ENCODE assay signal across 9 cellular contexts in genomic region chr16:20911361-20911760, GRCh38. TPM values are rescaled to one million over a fixed set of nuclear protein-coding genes. Genes with fewer than 3 reads are reported as not detected.
DNase-seq lines count a peak whose midpoint lies in the region; ATAC-seq, FAIRE-seq and TF ChIP-seq lines count a peak whose summit lies in the region.
"Had no signal": no experiment of that assay in that cellular context is flagged by ENCODE, and none has a peak within 500 bp of the region (broad histone marks: within the 10 kb centered on the region; RNA-seq: fewer than 3 reads in every experiment).

No MANE protein-coding gene starts in this region.

- POLR2A ChIA-PET in IMR-90 (lab: Charles Lee; ENCODE audit: unreplicated experiment) (no interaction called here), K562 (lab: Yijun Ruan, JAX) (interaction anchor here (0.7 to 2.0 kb wide), 3 partner anchors 8 to 11 kb away, joined by 5 to 12 read pairs (median 12); partner anchors contain the start of genes DCUN1D3 and LYRM1)

- H3K4me3 Mint-ChIP-seq in H9 = no peak overlapping the region

- H3K4ac ChIP-seq in IMR-90 (ENCODE audit: low read depth, low read length) = peak overlapping the region; percentile 83; the same call in 1 of the 2 replicates
- no peak overlapping the region for H3K4ac ChIP-seq in mesenchymal stem cell (ENCODE audit: low read depth in 1 of 2, low read length in 2 of 2)
- no peak overlapping the region for H3K4ac ChIP-seq in H9 (ENCODE audit: low read depth, low read length)

- H2BK12ac ChIP-seq in mesenchymal stem cell (ENCODE audit: low read length in 2 of 2) (peak overlapping the region in 1 of 2 experiments; percentile 76), H9 (ENCODE audit: insufficient read length, low read depth, low read length) (no peak overlapping the region)

- H3K9me3 ChIP-seq in IMR-90 (ENCODE audit: control insufficient read depth, insufficient read depth, low read length) = no peaks in the 10 kb centered on the region
- H3K9me3 ChIP-seq in K562 (replicated peaks; ENCODE audit: control insufficient read depth, insufficient read depth, low read depth, low read length) = no peaks in the 10 kb centered on the region
- no peaks in the 10 kb centered on the region for H3K9me3 ChIP-seq in mesenchymal stem cell (ENCODE audit: control insufficient read depth, low read length)
- H3K9me3 ChIP-seq in H9 (ENCODE audit: control insufficient read depth, low read depth, low read length) = no peaks in the 10 kb centered on the region

- peak overlapping the region; percentile 74 for H2AK9ac ChIP-seq in IMR-90 (replicated peaks; ENCODE audit: low read depth, low read length, poor library complexity)

- peaks cover 7% of the 10 kb centered on the region in 2 experiments for H3K4me1 Mint-ChIP-seq in H9

- peaks cover 21% of the 10 kb centered on the region for H3K9me1 ChIP-seq in IMR-90 (ENCODE audit: insufficient read depth, low read length)
- no peaks in the 10 kb centered on the region for H3K9me1 ChIP-seq in K562 (ENCODE audit: control insufficient read depth, insufficient read depth, low read length)

- no peaks in the 10 kb centered on the region for H3K23me2 ChIP-seq in H9 (ENCODE audit: insufficient read length, low read depth, low read length, poor library complexity, severe bottlenecking)

- no peaks in the 10 kb centered on the region for H3K9me3 Mint-ChIP-seq in H9

- H2BK15ac ChIP-seq in IMR-90 (ENCODE audit: low read depth, low read length) (peak overlapping the region; percentile 67; the same call in 2 of the 3 replicates), mesenchymal stem cell (ENCODE audit: low read depth, poor library complexity, severe bottlenecking) (no peak overlapping the region), H9 (ENCODE audit: low read depth, low read length) (no peak overlapping the region)

- H3K27me3 ChIP-seq in IMR-90 (ENCODE audit: control insufficient read depth, insufficient read depth, low read length) (no peaks in the 10 kb centered on the region), K562 (ENCODE audit: control insufficient read depth in 2 of 2, insufficient read depth in 2 of 2, low read length in 2 of 2) (no peaks in the 10 kb centered on the region), mesenchymal stem cell (ENCODE audit: control insufficient read depth in 1 of 2, insufficient read depth in 1 of 2, low read length in 2 of 2) (no peaks in the 10 kb centered on the region), H9 (ENCODE audit: insufficient read depth, low read length) (no peaks in the 10 kb centered on the region)

- TF ChIP-seq CTCF in IMR-90 (conservative IDR thresholded peaks at IDR 0.05; ENCODE audit: low read depth, low read length) (no peak), K562 (IDR thresholded peaks at IDR 0.05 in 2 of 3, conservative IDR thresholded peaks at IDR 0.05 in 1 of 3; ENCODE audit: insufficient read depth in 2 of 3, low read depth in 1 of 3, low read length in 3 of 3) (no peak), H9 (conservative IDR thresholded peaks at IDR 0.05) (no peak)

- TF ChIP-seq POLR2A in IMR-90 (IDR thresholded peaks at IDR 0.05; ENCODE audit: low read depth, low read length) (no peak), K562 (conservative IDR thresholded peaks at IDR 0.05) (no peak)

- peak overlapping the region; percentile 68 for H4K91ac ChIP-seq in IMR-90 (ENCODE audit: insufficient read depth, low read depth, low read length)
- H4K91ac ChIP-seq in mesenchymal stem cell (ENCODE audit: low read length) = peak overlapping the region; percentile 46
- H4K91ac ChIP-seq in H9 (ENCODE audit: insufficient read length, low read depth, low read length) = no peak overlapping the region

- H3K18ac ChIP-seq in IMR-90 (ENCODE audit: low read depth, low read length) (peak overlapping the region; percentile 4), mesenchymal stem cell (ENCODE audit: low read depth in 1 of 2, low read length in 2 of 2) (peak overlapping the region; percentile 82 to 86), H9 (ENCODE audit: insufficient read length, low read depth, low read length) (no peak overlapping the region)

- H3K36me3 ChIP-seq in IMR-90 (ENCODE audit: control insufficient read depth, insufficient read depth, low read length) (no peaks in the 10 kb centered on the region; the same call in 1 of the 2 replicates), K562 (ENCODE audit: control insufficient read depth, insufficient read depth, low read length) (no peaks in the 10 kb centered on the region), mesenchymal stem cell (ENCODE audit: control insufficient read depth in 1 of 2, insufficient read depth in 2 of 2, low read depth in 1 of 2, low read length in 2 of 2) (peaks cover 3 to 4% of the 10 kb centered on the region in 2 experiments)

- in situ Hi-C loops in ACHN (cut with HindIII; ENCODE audit: low pct_ligation_motif_present, low pct_unique_long_range_greater_than_20kb, low sequenced_read_pairs) = no loop called here
- in situ Hi-C loops in IMR-90 (cut with MboI; ENCODE audit: low sequenced_read_pairs) = no loop called here
- in situ Hi-C loops in K562 (cut with MboI) = no loop called here

- H3K4me1 ChIP-seq in IMR-90 (ENCODE audit: control insufficient read depth, insufficient read depth, low read length) (peaks cover 21% of the 10 kb centered on the region), K562 (replicated peaks in 1 of 2; ENCODE audit: control insufficient read depth in 2 of 2, insufficient read depth in 2 of 2, low read length in 2 of 2) (peaks cover 20 to 25% of the 10 kb centered on the region in 2 experiments), mesenchymal stem cell (ENCODE audit: control insufficient read depth, insufficient read depth, low read depth, low read length) (peaks cover 7% of the 10 kb centered on the region), H9 (ENCODE audit: insufficient read depth, low read length) (no peaks in the 10 kb centered on the region)

- peak overlapping the region; percentile 46 for H2AK5ac ChIP-seq in IMR-90 (ENCODE audit: low read depth, low read length)
- peak overlapping the region; percentile 61 for H2AK5ac ChIP-seq in mesenchymal stem cell (ENCODE audit: low read length, severe bottlenecking)
- H2AK5ac ChIP-seq in H9 (ENCODE audit: insufficient read length, low read length) = no peak overlapping the region

- no peak overlapping the region for H3K4me3 ChIP-seq in IMR-90 (ENCODE audit: insufficient read depth, low read depth, low read length)
- H3K4me3 ChIP-seq in K562 = no peak overlapping the region
- peak overlapping the region in 1 of 2 experiments; percentile 58 for H3K4me3 ChIP-seq in mesenchymal stem cell (ENCODE audit: insufficient read depth in 1 of 2, low read depth in 1 of 2, low read length in 2 of 2)

- peak overlapping the region; percentile 9; the same call in 1 of the 2 replicates for H4K5ac ChIP-seq in IMR-90 (ENCODE audit: low read depth, low read length)
- no peak overlapping the region for H4K5ac ChIP-seq in H9 (ENCODE audit: insufficient read length, low read depth, low read length)

- H2BK20ac ChIP-seq in IMR-90 (ENCODE audit: low read depth, low read length) = peak overlapping the region; percentile 86
- no peak overlapping the region for H2BK20ac ChIP-seq in H9 (ENCODE audit: low read depth, low read length, poor library complexity, severe bottlenecking)

- ATAC-seq in IMR-90 (ENCODE audit: low read depth) (peak; percentile 7; the same call in 1 of the 2 replicates), K562 (no peak), HG02588 (IDR thresholded peaks at IDR 0.05; ENCODE audit: unreplicated experiment) (no peak)

- FAIRE-seq in K562 (lab: Jason Lieb, UNC) = no peak

- peak overlapping the region; percentile 55 for H2AFZ ChIP-seq in IMR-90 (replicated peaks; ENCODE audit: low read length, poor library complexity)
- H2AFZ ChIP-seq in K562 (ENCODE audit: low read depth, low read length) = peak overlapping the region; percentile 57; the same call in 1 of the 2 replicates
- H2AFZ ChIP-seq in mesenchymal stem cell (ENCODE audit: low read depth, low read length) = no peak overlapping the region
- no peak overlapping the region for H2AFZ ChIP-seq in H9 (ENCODE audit: low read length)

- no peak for TF ChIP-seq EP300 in K562 (IDR thresholded peaks at IDR 0.05; ENCODE audit: low read length)

- CTCF ChIA-PET in IMR-90 (lab: Yijun Ruan, JAX) (interaction anchor here (0.7 kb wide), 1 partner anchor 379 kb away, joined by 3 read pairs; no protein-coding TSS in a partner anchor), K562 (lab: Yijun Ruan, JAX; ENCODE audit: low intra/inter-chr PET ratio) (no interaction called here)

- dilution Hi-C loops in IMR-90 (cut with HindIII; ENCODE audit: low sequenced_read_pairs, unreplicated experiment) = no loop called here

- H4K8ac ChIP-seq in IMR-90 (ENCODE audit: low read depth in 2 of 2, low read length in 2 of 2) (peak overlapping the region; percentile 53 to 72; a peak in 3 of 4 replicates), mesenchymal stem cell (ENCODE audit: low read length) (peak overlapping the region; percentile 84), H9 (replicated peaks; ENCODE audit: insufficient read length, low read depth, low read length) (no peak overlapping the region)

- H4K20me1 ChIP-seq in IMR-90 (ENCODE audit: insufficient read depth, low read length) (no peaks in the 10 kb centered on the region), K562 (replicated peaks; ENCODE audit: control insufficient read depth, insufficient read depth, low read length) (no peaks in the 10 kb centered on the region), H9 (ENCODE audit: control insufficient read depth, insufficient read depth, insufficient read length) (no peaks in the 10 kb centered on the region)

- no peaks in the 10 kb centered on the region for H3K27me3 Mint-ChIP-seq in H9 (ENCODE audit: low read depth)

- H2BK5ac ChIP-seq in IMR-90 (ENCODE audit: low read depth, low read length, poor library complexity, severe bottlenecking) = peak overlapping the region; percentile 93
- no peak overlapping the region for H2BK5ac ChIP-seq in mesenchymal stem cell (ENCODE audit: low read depth, low read length, poor library complexity, severe bottlenecking)
- H2BK5ac ChIP-seq in H9 (ENCODE audit: insufficient read length, low read length) = no peak overlapping the region

- peak; percentile 28 for DNase-seq in ACHN
- peak; percentile 71 for DNase-seq in IMR-90
- no peak for DNase-seq in K562 (ENCODE audit: extremely low read depth in 1 of 4, low spot score in 3 of 4)
- peak; percentile 50 for DNase-seq in mesenchymal stem cell
- DNase-seq in H9 = no peak
- no peak for DNase-seq in stimulated activated CD4-positive, alpha-beta T cell treated with anti-CD3 and anti-CD28 coated beads, Interleukin-2, amount 100 ng/mL, for 24 hours
- DNase-seq in DMS114 treated with DMSO at 0.1 percent for 48 hours (lab: John Stamatoyannopoulos, UW; ENCODE audit: unreplicated experiment) = no peak
- DNase-seq: activated gamma-delta T cell treated with Interleukin-2 at 50 U/mL for 16 hours had no signal

- H3K79me1 ChIP-seq in IMR-90 (ENCODE audit: low read depth in 1 of 2, low read length in 2 of 2) (peaks cover 10 to 40% of the 10 kb centered on the region in 2 experiments), mesenchymal stem cell (replicated peaks; ENCODE audit: low read length, poor library complexity, severe bottlenecking) (peaks cover 16% of the 10 kb centered on the region), H9 (ENCODE audit: insufficient read depth, low read depth, low read length, poor library complexity, severe bottlenecking) (no peaks in the 10 kb centered on the region)

- H3K36me3 Mint-ChIP-seq in H9 (ENCODE audit: insufficient read depth in 1 of 3, low read depth in 3 of 3) = peaks cover 3 to 7% (median 6%) of the 10 kb centered on the region in 3 experiments; a peak in 3 of 7 replicates

- H3K9ac ChIP-seq in IMR-90 (ENCODE audit: low read depth, low read length) (peak overlapping the region; percentile 13; the same call in 1 of the 2 replicates), K562 (ENCODE audit: insufficient read depth in 1 of 2, low read depth in 2 of 2, low read length in 2 of 2) (peak overlapping the region in 1 of 2 experiments; percentile 11; a peak in 2 of 4 replicates), mesenchymal stem cell (ENCODE audit: low read length) (peak overlapping the region; percentile 91), H9 (ENCODE audit: extremely low read depth, insufficient read length, low read length) (no peak overlapping the region)

- intact Hi-C loops in IMR-90 (cut with micrococcal nuclease) (no loop called here), K562 (cut with micrococcal nuclease) (no loop called here)

- H3T11ph ChIP-seq in H9 (ENCODE audit: low read length) = no peak overlapping the region

- TF ChIP-seq RAD21 in IMR-90 (IDR thresholded peaks at IDR 0.05; ENCODE audit: low read length) (no peak), K562 (CRISPR knock-in tag; conservative IDR thresholded peaks at IDR 0.05 in 1 of 2, IDR thresholded peaks at IDR 0.05 in 1 of 2) (no peak)

- H3K56ac ChIP-seq in IMR-90 (ENCODE audit: extremely low read depth, insufficient read depth, low read length) (peak overlapping the region; percentile 71), H9 (ENCODE audit: insufficient read length, low read depth, low read length) (no peak overlapping the region)

- peak overlapping the region; percentile 55 for H3K27ac ChIP-seq in IMR-90 (ENCODE audit: insufficient read depth, low read length)
- H3K27ac ChIP-seq in K562 (ENCODE audit: extremely low read depth, low read depth, low read length) = peak overlapping the region; percentile 58; the same call in 1 of the 3 replicates
- peak overlapping the region; percentile 78 for H3K27ac ChIP-seq in mesenchymal stem cell (ENCODE audit: low read length, poor library complexity, severe bottlenecking)
- H3K27ac ChIP-seq in H9 (ENCODE audit: insufficient read length, low read depth, low read length) = no peak overlapping the region

- no CpG with 5 or more reads among the region's 1 CpG for WGBS in IMR-90 (ENCODE audit: extremely low coverage in 2 of 2, insufficient read length in 1 of 2), 2 experiments
- WGBS in K562 (ENCODE audit: insufficient coverage, low coverage, missing lambda C conversion rate) = 19% methylated on average over 1 of the region's 1 CpG
- WGBS in mesenchymal stem cell = 22% methylated on average over 1 of the region's 1 CpG
- no CpG with 5 or more reads among the region's 1 CpG for WGBS in H9 (ENCODE audit: extremely low coverage, insufficient read length, low lambda C conversion rate)

- H3K4me2 ChIP-seq in IMR-90 (ENCODE audit: low read depth, low read length) (peak overlapping the region; percentile 0; the same call in 1 of the 2 replicates), K562 (ENCODE audit: insufficient read depth, low read length) (no peak overlapping the region), mesenchymal stem cell (ENCODE audit: low read length, poor library complexity, severe bottlenecking) (no peak overlapping the region), H9 (ENCODE audit: insufficient read depth, insufficient read length, low read length) (no peak overlapping the region)

- no peak overlapping the region; a peak in 1 of 7 replicates for H3K27ac Mint-ChIP-seq in H9

- H3K14ac ChIP-seq in IMR-90 (replicated peaks; ENCODE audit: low read depth, low read length) (peak overlapping the region; percentile 56), mesenchymal stem cell (ENCODE audit: low read length in 2 of 2) (no peak overlapping the region), H9 (ENCODE audit: insufficient read depth, low read length) (no peak overlapping the region)

- H3K23ac ChIP-seq in IMR-90 (ENCODE audit: low read depth, low read length) = peak overlapping the region; percentile 72; the same call in 1 of the 2 replicates
- no peak overlapping the region for H3K23ac ChIP-seq in mesenchymal stem cell (ENCODE audit: low read length in 2 of 2)
- H3K23ac ChIP-seq in H9 (ENCODE audit: insufficient read length, low read depth, low read length) = no peak overlapping the region

- H2BK120ac ChIP-seq in IMR-90 (ENCODE audit: low read depth, low read length) = peak overlapping the region; percentile 88
- no peak overlapping the region for H2BK120ac ChIP-seq in mesenchymal stem cell (ENCODE audit: low read depth, low read length)
- H2BK120ac ChIP-seq in H9 (ENCODE audit: low read depth, low read length, poor library complexity, severe bottlenecking) = no peak overlapping the region

- H3K79me2 ChIP-seq in K562 (ENCODE audit: control insufficient read depth, insufficient read depth, low read length) (no peaks in the 10 kb centered on the region), H9 (ENCODE audit: insufficient read depth, low read length) (no peaks in the 10 kb centered on the region)

- BruUV-seq in IMR-90 (replicated peaks; lab: Mats Ljungman, UMichigan) (no TSS peak), K562 (replicated peaks; lab: Mats Ljungman, UMichigan) (no TSS peak)

RNA-seq across cellular contexts. Expression of gene LYRM1, which starts 10.8 kb away (rescaled TPM):
- total RNA-seq in IMR-90 (2012; rRNA removed) = 35.0 and 43.6 TPM in 2 replicates
- polyA plus RNA-seq in IMR-90 (2012; rRNA removed) = 15.8 and 19.0 TPM in 2 replicates
- polyA plus RNA-seq in IMR-90 (2012; cell fraction: cytosol; rRNA removed) = 7.2 and 10.4 TPM in 2 replicates
- 3.3 and 13.6 TPM in 2 replicates for polyA plus RNA-seq in IMR-90 (2012; cell fraction: nucleus; rRNA removed; ENCODE audit: low replicate concordance)
- 5.6 and 11.9 TPM in 2 replicates for total RNA-seq in K562 (2011; cell fraction: chromatin; rRNA removed; ENCODE audit: low replicate concordance)
- 3.3 and 3.7 TPM in 2 replicates for total RNA-seq in K562 (2011; cell fraction: nucleolus; rRNA removed)
- total RNA-seq in K562 (2011; cell fraction: nucleoplasm; rRNA removed) = 8.4 and 14.1 TPM in 2 replicates
- total RNA-seq in K562 (2014; rRNA removed) = 22.0 and 32.7 TPM in 2 replicates
- total RNA-seq in K562 (2014; rRNA removed; fragmentation: Illumina TruSeq; extraction: Trizol) = 26.2 and 28.2 TPM in 2 replicates
- total RNA-seq in K562 (2015; rRNA removed; fragmentation: Illumina TruSeq; extraction: Trizol) = 26.0 and 26.5 TPM in 2 replicates
- total RNA-seq in K562 (2021) = 17.5 and 18.9 TPM in 2 replicates
- 26.9 and 32.7 TPM in 2 replicates for polyA plus RNA-seq in K562 (2011; rRNA removed)
- polyA plus RNA-seq in K562 (2011; cell fraction: cytosol; rRNA removed) = 9.0 and 16.7 TPM in 2 replicates
- 7.8 and 12.3 TPM in 2 replicates for polyA plus RNA-seq in K562 (2011; cell fraction: nucleus; rRNA removed)
- polyA plus RNA-seq in K562 (2012) = 24.3 and 54.4 TPM in 2 replicates
- 36.9 and 40.2 TPM in 2 replicates for polyA plus RNA-seq in K562 (2014; fragmentation: Illumina TruSeq; extraction: Trizol)
- polyA plus RNA-seq in K562 (2014; fragmentation: Nextera tagmentation; extraction: Ambion mirVana) = 10 to 100 TPM; 40.0 to 44.1 TPM
- polyA plus RNA-seq in K562 (2014; rRNA removed) = 26.3 and 27.3 TPM in 2 replicates
- 18.1 and 18.9 TPM in 2 replicates for polyA minus RNA-seq in K562 (2011; rRNA and poly(A)+ RNA removed)
- 5.5 and 9.6 TPM in 2 replicates for polyA minus RNA-seq in K562 (2011; cell fraction: cytosol; rRNA and poly(A)+ RNA removed)
- 2.6 and 5.8 TPM in 2 replicates for polyA minus RNA-seq in K562 (2011; cell fraction: nucleus; rRNA and poly(A)+ RNA removed)
- polyA plus RNA-seq in mesenchymal stem cell (2013, experiment 1 of 2) = 17.2 TPM
- 14.6 TPM for polyA plus RNA-seq in mesenchymal stem cell (2013, experiment 2 of 2)
- 9.6 and 10.6 TPM in 2 replicates for total RNA-seq in H9 (2021)

RNA-seq across cellular contexts. Expression of gene DCUN1D3, which starts 11.2 kb away (rescaled TPM):
- 42.3 and 51.7 TPM in 2 replicates for total RNA-seq in IMR-90 (2012; rRNA removed)
- 7.4 and 8.1 TPM in 2 replicates for polyA plus RNA-seq in IMR-90 (2012; rRNA removed)
- polyA plus RNA-seq in IMR-90 (2012; cell fraction: cytosol; rRNA removed) = 2.8 and 4.2 TPM in 2 replicates
- polyA plus RNA-seq in IMR-90 (2012; cell fraction: nucleus; rRNA removed; ENCODE audit: low replicate concordance) = 4.4 and 12.9 TPM in 2 replicates
- 8.4 and 10.3 TPM in 2 replicates for total RNA-seq in K562 (2011; cell fraction: chromatin; rRNA removed; ENCODE audit: low replicate concordance)
- 4.1 and 4.8 TPM in 2 replicates for total RNA-seq in K562 (2011; cell fraction: nucleolus; rRNA removed)
- 9.6 and 13.8 TPM in 2 replicates for total RNA-seq in K562 (2011; cell fraction: nucleoplasm; rRNA removed)
- 2.2 TPM in 2 replicates for total RNA-seq in K562 (2014; rRNA removed)
- 2.2 and 3.2 TPM in 2 replicates for total RNA-seq in K562 (2014; rRNA removed; fragmentation: Illumina TruSeq; extraction: Trizol)
- total RNA-seq in K562 (2015; rRNA removed; fragmentation: Illumina TruSeq; extraction: Trizol) = 2.9 and 3.5 TPM in 2 replicates
- total RNA-seq in K562 (2021) = 3.8 and 4.7 TPM in 2 replicates
- polyA plus RNA-seq in K562 (2011; rRNA removed) = 2.6 and 3.1 TPM in 2 replicates
- polyA plus RNA-seq in K562 (2011; cell fraction: cytosol; rRNA removed) = 1.3 and 1.8 TPM in 2 replicates
- 5.6 and 5.7 TPM in 2 replicates for polyA plus RNA-seq in K562 (2011; cell fraction: nucleus; rRNA removed)
- 1.8 and 2.8 TPM in 2 replicates for polyA plus RNA-seq in K562 (2012)
- 1.4 and 1.6 TPM in 2 replicates for polyA plus RNA-seq in K562 (2014; fragmentation: Illumina TruSeq; extraction: Trizol)
- polyA plus RNA-seq in K562 (2014; fragmentation: Nextera tagmentation; extraction: Ambion mirVana) = 1 to 10 TPM; 1.0 to 1.9 TPM
- 1.8 and 2.4 TPM in 2 replicates for polyA plus RNA-seq in K562 (2014; rRNA removed)
- polyA minus RNA-seq in K562 (2011; rRNA and poly(A)+ RNA removed) = 5.3 and 6.9 TPM in 2 replicates
- 2.7 and 3.2 TPM in 2 replicates for polyA minus RNA-seq in K562 (2011; cell fraction: cytosol; rRNA and poly(A)+ RNA removed)
- polyA minus RNA-seq in K562 (2011; cell fraction: nucleus; rRNA and poly(A)+ RNA removed) = 3.9 and 6.3 TPM in 2 replicates
- 7.9 TPM for polyA plus RNA-seq in mesenchymal stem cell (2013, experiment 1 of 2)
- polyA plus RNA-seq in mesenchymal stem cell (2013, experiment 2 of 2) = 8.2 TPM
- 16.1 and 17.7 TPM in 2 replicates for total RNA-seq in H9 (2021)

Comparison
In these comparisons a context has a peak if more than half of its experiments do, and no peak if none do; other contexts are left out.
1. DNase-seq: peak in ACHN (single experiment), IMR-90 (single experiment) and mesenchymal stem cell (single experiment); none in K562 (0 of 4), H9 (single experiment), stimulated activated CD4-positive, alpha-beta T cell treated with anti-CD3 and anti-CD28 coated beads, Interleukin-2, amount 100 ng/mL, for 24 hours (0 of 2) and DMS114 treated with DMSO at 0.1 percent for 48 hours (single experiment).
2. H2AFZ ChIP-seq: peak in IMR-90 (single experiment) and K562 (single experiment); none in mesenchymal stem cell (single experiment) and H9 (single experiment).